8 cellular contexts compared by ENCODE assay signal in the genomic region with DNA sequence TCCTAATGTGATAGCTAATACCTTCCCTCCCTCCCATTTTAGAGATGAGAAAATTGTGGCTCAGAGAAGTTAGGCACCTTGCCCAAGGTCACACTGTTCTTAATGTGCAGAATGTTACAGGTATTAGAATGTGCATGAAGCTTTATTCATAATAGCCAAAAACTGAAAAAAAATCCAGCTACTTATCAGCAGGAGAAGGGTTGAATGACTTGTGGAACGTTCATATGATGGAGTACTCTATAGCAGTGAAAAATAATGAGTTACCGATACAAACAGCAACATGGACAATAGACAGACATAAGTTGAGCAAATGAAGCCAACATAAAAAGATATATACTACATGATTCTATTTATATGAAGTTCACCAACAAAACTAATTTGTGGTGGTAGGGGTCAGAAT.
"Had no signal": no experiment of that assay in that cellular context is flagged by ENCODE, and none has a peak within 500 bp of the region (broad histone marks: within the 10 kb centered on the region; RNA-seq: fewer than 3 reads in every experiment).

No MANE protein-coding gene starts in this region.

- FAIRE-seq: HTR-8/SVneo had no signal

- H3K36me3 ChIP-seq: HAP-1 had no signal

- H3K4me3 ChIP-seq: GM23248, HAP-1 had no signal

- ATAC-seq: HCT116 had no signal

- DNase-seq: GOT3, H7, KG1 had no signal

- H3K4me1 ChIP-seq: HAP-1 had no signal

- H3K36me3 Mint-ChIP-seq: IgD-negative memory B cell had no signal

- H3K9me3 Mint-ChIP-seq: IgD-negative memory B cell had no signal

- H3K27ac ChIP-seq: GM23248 had no signal

- H3K4me3 Mint-ChIP-seq: IgD-negative memory B cell had no signal

- H3K27ac Mint-ChIP-seq: IgD-negative memory B cell had no signal

- H3K9me3 ChIP-seq: HAP-1 had no signal
